In genomic region chr5:115282131-115282530, GRCh38 we compare ENCODE assay signal across 28 cellular contexts.
"Had no signal": no experiment of that assay in that cellular context is flagged by ENCODE, and none has a peak within 500 bp of the region (broad histone marks: within the 10 kb centered on the region; RNA-seq: fewer than 3 reads in every experiment).

No MANE protein-coding gene starts in this region.

- FAIRE-seq: colon, endometrium, endothelial cell of umbilical vein, frontal cortex had no signal

- H3K27ac ChIP-seq: colonic mucosa, coronary artery, dorsolateral prefrontal cortex, epithelial cell of prostate, esophagus muscularis mucosa, esophagus squamous epithelium, foreskin keratinocyte, gastrocnemius medialis, gastroesophageal sphincter, heart left ventricle, heart right ventricle had no signal

- ATAC-seq: effector memory CD8-positive, alpha-beta T cell; esophagus mucosa; foreskin keratinocyte; gastrocnemius medialis; gastroesophageal sphincter; heart left ventricle; heart right ventricle had no signal

- DNase-seq: colonic mucosa; cortex of kidney; dermis blood vessel endothelial cell; dorsolateral prefrontal cortex; effector CD4-positive, alpha-beta T cell; effector CD8-positive, alpha-beta T cell; effector memory CD4-positive, alpha-beta T cell; effector memory CD8-positive, alpha-beta T cell; endodermal cell; erythroblast; esophagus squamous epithelium; foreskin fibroblast; foreskin keratinocyte; foreskin melanocyte; gastrocnemius medialis; glutamatergic neuron; head of caudate nucleus; heart left ventricle; heart right ventricle had no signal

- H3K36me3 ChIP-seq: colonic mucosa, esophagus muscularis mucosa, esophagus squamous epithelium, gastrocnemius medialis, gastroesophageal sphincter, heart left ventricle, heart right ventricle had no signal

- H3K9me3 ChIP-seq: colonic mucosa, esophagus muscularis mucosa, esophagus squamous epithelium, gastrocnemius medialis, gastroesophageal sphincter, heart left ventricle, heart right ventricle had no signal

- H3K4me1 ChIP-seq: colonic mucosa, esophagus muscularis mucosa, esophagus squamous epithelium, foreskin keratinocyte, gastrocnemius medialis, gastroesophageal sphincter, heart left ventricle, heart right ventricle had no signal

- H3K27me3 ChIP-seq: colonic mucosa, dorsolateral prefrontal cortex, esophagus muscularis mucosa, esophagus squamous epithelium, foreskin keratinocyte, gastrocnemius medialis, gastroesophageal sphincter, heart left ventricle, heart right ventricle had no signal

- H3K4me3 ChIP-seq: colonic mucosa, coronary artery, dorsolateral prefrontal cortex, esophagus muscularis mucosa, esophagus squamous epithelium, gastrocnemius medialis, gastroesophageal sphincter, heart left ventricle, heart right ventricle had no signal
